17 cellular contexts compared by ENCODE assay signal in genomic region chr17:32777922-32778321, GRCh38.
DNase-seq lines count a peak whose midpoint lies in the region; ATAC-seq and TF ChIP-seq lines count a peak whose summit lies in the region.
"Had no signal": no experiment of that assay in that cellular context is flagged by ENCODE, and none has a peak within 500 bp of the region (broad histone marks: within the 10 kb centered on the region; RNA-seq: fewer than 3 reads in every experiment).

No MANE protein-coding gene starts in this region.

- H3K9me3 ChIP-seq in RWPE2 (ENCODE audit: severe bottlenecking): no peaks in the 10 kb centered on the region
- H3K9me3 ChIP-seq: Caco-2 had no signal

- no peaks in the 10 kb centered on the region for H3K4me1 ChIP-seq in RWPE2 (ENCODE audit: insufficient read depth, poor library complexity, severe bottlenecking)

- intact Hi-C loops in left colon (cut with DNase I, micrococcal nuclease): no loop called here

- H3K27ac ChIP-seq in RWPE2 (ENCODE audit: poor library complexity, severe bottlenecking): peak overlapping the region; percentile 42
- H3K27ac ChIP-seq in brain microvascular endothelial cell: peak overlapping the region; percentile 73
- H3K27ac ChIP-seq: C4-2B had no signal

- no peaks in the 10 kb centered on the region for H3K27me3 ChIP-seq in RWPE2 (ENCODE audit: insufficient read depth, poor library complexity, severe bottlenecking)
- H3K27me3 ChIP-seq in brain microvascular endothelial cell (replicated peaks): no peaks in the 10 kb centered on the region

- no peak for TF ChIP-seq CTCF in RWPE2 (IDR thresholded peaks at IDR 0.05; ENCODE audit: poor library complexity, severe bottlenecking)
- no peak for TF ChIP-seq CTCF in brain microvascular endothelial cell (IDR thresholded peaks at IDR 0.05; ENCODE audit: low read depth, low read length, missing control alignments)

- in situ Hi-C loops in brain microvascular endothelial cell (cut with HindIII; ENCODE audit: low pct_ligation_motif_present, low sequenced_read_pairs): loop anchor here (25.0 kb wide), 1 partner anchor 134 kb away; no protein-coding TSS in a partner anchor
- in situ Hi-C loops in G401 (cut with HindIII; ENCODE audit: low sequenced_read_pairs): no loop called here

- no peak overlapping the region for H3K4me3 ChIP-seq in RWPE2 (ENCODE audit: severe bottlenecking)
- H3K4me3 ChIP-seq in brain microvascular endothelial cell (ENCODE audit: low read depth, low read length): no peak overlapping the region

- ATAC-seq in RWPE2 (ENCODE audit: low read depth) (no peak), left colon (peak; percentile 83), HG03159 (IDR thresholded peaks at IDR 0.05; ENCODE audit: unreplicated experiment) (no peak), HG02970 (IDR thresholded peaks at IDR 0.05; ENCODE audit: low FRiP score, unreplicated experiment) (no peak)
- ATAC-seq: HCT116 had no signal

- DNase-seq in RWPE2 (ENCODE audit: low spot score): no peak
- DNase-seq in brain microvascular endothelial cell: no peak
- DNase-seq in left colon: no peak
- DNase-seq in SKM-1 treated with dmso at 0.1 percent for 144 hours (lab: John Stamatoyannopoulos, UW; ENCODE audit: unreplicated experiment): no peak
- no peak for DNase-seq in G401 (ENCODE audit: low spot score)
- DNase-seq: AML-193; Caco-2; CD4-positive, alpha-beta T cell; DMS153; DMS79; GF-D8; GOT3; H7 had no signal

- H3K36me3 ChIP-seq in RWPE2 (ENCODE audit: low read depth) (peaks cover 6% of the 10 kb centered on the region; the same call in 1 of the 2 replicates), brain microvascular endothelial cell (replicated peaks) (no peaks in the 10 kb centered on the region)
